Comparison of ENCODE assay signal across 18 cellular contexts in the genomic region with DNA sequence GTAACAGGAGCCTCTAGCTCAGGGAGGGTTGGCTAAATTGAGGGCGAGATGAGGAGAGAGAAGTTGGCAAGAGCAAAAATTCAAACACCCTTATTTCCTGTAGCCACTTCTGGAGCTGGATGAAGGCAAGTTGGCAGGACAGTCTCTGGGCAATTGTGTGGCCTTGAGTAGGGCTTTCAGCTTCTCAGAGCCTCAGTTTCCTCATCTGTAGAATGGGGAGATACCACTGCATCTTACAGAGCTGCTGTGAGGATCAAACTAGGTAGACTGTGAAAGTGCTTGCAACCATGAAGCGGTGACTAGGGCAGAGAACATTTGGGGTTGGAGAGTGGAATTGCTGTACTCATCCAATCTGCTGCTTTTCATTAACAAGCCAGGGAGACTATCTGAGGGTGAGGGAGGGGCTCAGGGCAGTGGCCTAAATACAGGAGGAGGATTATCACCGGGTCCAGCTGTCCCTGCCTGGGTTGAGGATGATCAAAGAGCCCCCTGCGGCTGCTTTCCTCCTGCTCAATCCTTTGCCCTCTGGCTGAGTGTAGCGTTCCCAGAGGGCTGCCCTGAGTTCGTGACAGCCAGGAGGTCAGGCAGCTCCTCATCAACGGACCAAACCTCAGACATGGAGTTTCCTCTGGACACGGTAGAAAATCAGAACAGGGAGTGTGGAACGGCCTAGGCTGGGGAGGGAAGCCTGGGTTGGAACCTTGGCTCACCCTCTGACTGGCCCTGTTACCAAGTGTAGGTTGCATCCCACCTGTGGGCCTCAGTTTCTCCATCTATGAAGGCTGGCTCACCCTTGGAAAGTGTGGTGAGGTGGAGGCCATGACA. TPM values are rescaled to one million over a fixed set of nuclear protein-coding genes. Genes with fewer than 3 reads are reported as not detected.
DNase-seq lines count a peak whose midpoint lies in the region; ATAC-seq and TF ChIP-seq lines count a peak whose summit lies in the region.
"Had no signal": no experiment of that assay in that cellular context is flagged by ENCODE, and none has a peak within 500 bp of the region (broad histone marks: within the 10 kb centered on the region; RNA-seq: fewer than 3 reads in every experiment).

No MANE protein-coding gene starts in this region.

- H2BK120ac ChIP-seq in neuronal stem cell (ENCODE audit: low read depth, low read length) = no peak overlapping the region

- H3K9me3 ChIP-seq in neuronal stem cell (replicated peaks in 1 of 2; ENCODE audit: control insufficient read depth in 2 of 2, insufficient read depth in 1 of 2, low read depth in 1 of 2, low read length in 2 of 2) (peaks cover 0 to 10% of the 10 kb centered on the region in 2 donors), upper lobe of right lung (no peaks in the 10 kb centered on the region)

- H3K4me1 ChIP-seq in neuronal stem cell (ENCODE audit: control insufficient read depth in 2 of 2, insufficient read depth in 1 of 2, low read depth in 1 of 2, low read length in 2 of 2) (peaks cover 28 to 31% of the 10 kb centered on the region in 2 donors), upper lobe of right lung (peaks cover 30% of the 10 kb centered on the region)

- H3K4me3 ChIP-seq in coronary artery (no peak overlapping the region), neuronal stem cell (ENCODE audit: low read length in 2 of 2) (no peak overlapping the region), upper lobe of right lung (no peak overlapping the region)

- peaks cover 0 to 51% (median 3%) of the 10 kb centered on the region in 3 experiments for H3K27me3 ChIP-seq in neuronal stem cell (ENCODE audit: control insufficient read depth in 3 of 3, insufficient read depth in 3 of 3, low read depth in 1 of 3, low read length in 3 of 3)
- H3K27me3 ChIP-seq in upper lobe of right lung = peaks cover 4% of the 10 kb centered on the region

- DNase-seq in activated effector memory CD4-positive, alpha-beta T cell treated with anti-CD3 and anti-CD28 coated beads, Interleukin-2, amount 50 U/mL, for 16 hours = peak; percentile 16
- no peak for DNase-seq in activated effector memory CD4-positive, alpha-beta T cell treated with Interleukin-2 at 50 U/mL for 16 hours
- DNase-seq in coronary artery (ENCODE audit: low spot score) (peak; percentile 50), neuronal stem cell (ENCODE audit: low spot score) (no peak), upper lobe of right lung (peak; percentile 26), NCI-H1417 treated with DMSO at 0.1 percent for 48 hours (lab: John Stamatoyannopoulos, UW) (no peak), DMS53 (lab: John Stamatoyannopoulos, UW) (no peak)
- DNase-seq: H7, NCI-H1105 treated with DMSO at 0.1 percent for 48 hours, NCI-H187, NCI-H226, NCI-H69, OCI-M1, RPMI8226, SIG-M5 had no signal

- H3K18ac ChIP-seq in neuronal stem cell (ENCODE audit: low read length) = no peak overlapping the region

- H2BK15ac ChIP-seq in neuronal stem cell (ENCODE audit: low read length) = no peak overlapping the region

- H3K27ac ChIP-seq in coronary artery (no peak overlapping the region), neuronal stem cell (replicated peaks; ENCODE audit: low read length) (no peak overlapping the region), upper lobe of right lung (no peak overlapping the region)
- H3K27ac ChIP-seq: C4-2B had no signal

- no peak overlapping the region for H2AFZ ChIP-seq in neuronal stem cell (ENCODE audit: low read length)

- H3K36me3 ChIP-seq in neuronal stem cell (replicated peaks in 1 of 2; ENCODE audit: control insufficient read depth in 2 of 2, insufficient read depth in 2 of 2, low read length in 2 of 2) (no peaks in the 10 kb centered on the region), upper lobe of right lung (no peaks in the 10 kb centered on the region)

- intact Hi-C loops in upper lobe of right lung (cut with DNase I) = no loop called here

- H2BK5ac ChIP-seq in neuronal stem cell (ENCODE audit: low read length) = no peak overlapping the region

- H3K4ac ChIP-seq in neuronal stem cell (ENCODE audit: low read length) = no peak overlapping the region

- no peak overlapping the region for H3K14ac ChIP-seq in neuronal stem cell (ENCODE audit: low read length)

- TF ChIP-seq CTCF in coronary artery (IDR thresholded peaks at IDR 0.05) (no peak), upper lobe of right lung (IDR thresholded peaks at IDR 0.05) (no peak)

- peak overlapping the region; percentile 12 for H2AK5ac ChIP-seq in neuronal stem cell (ENCODE audit: low read depth, low read length)

- ATAC-seq in upper lobe of right lung = no peak
- no peak for ATAC-seq in GM19328 (IDR thresholded peaks at IDR 0.05; ENCODE audit: unreplicated experiment)

- H3K79me1 ChIP-seq in neuronal stem cell (ENCODE audit: low read depth, low read length) = no peaks in the 10 kb centered on the region

- H3K4me2 ChIP-seq in neuronal stem cell (ENCODE audit: insufficient read depth, low read length, poor library complexity, severe bottlenecking) = no peak overlapping the region

- no peak overlapping the region for H4K91ac ChIP-seq in neuronal stem cell (ENCODE audit: low read depth, low read length, poor library complexity)

- WGBS in neuronal stem cell (ENCODE audit: extremely low coverage in 2 of 2, insufficient read length in 2 of 2, insufficient replicate concordance in 1 of 2), 2 donors = no CpG with 5 or more reads among the region's 9 CpGs

- no peak overlapping the region for H4K8ac ChIP-seq in neuronal stem cell (ENCODE audit: low read depth, low read length)

- no peak overlapping the region for H3K9ac ChIP-seq in neuronal stem cell (ENCODE audit: low read depth, low read length, poor library complexity)

- H2BK12ac ChIP-seq in neuronal stem cell (ENCODE audit: low read length) = no peak overlapping the region

- H3K23ac ChIP-seq in neuronal stem cell (ENCODE audit: low read depth, low read length, poor library complexity) = no peak overlapping the region

RNA-seq across cellular contexts. Expression of a gene that starts 23.7 kb away (rescaled TPM):
- polyA plus RNA-seq in neuronal stem cell (2013, experiment 1 of 2) = not detected
- polyA plus RNA-seq in neuronal stem cell (2013, experiment 2 of 2) = not detected
- total RNA-seq in upper lobe of right lung = not detected
- total RNA-seq: A673, H7 had no signal

Comparison
In these comparisons a context has a peak if more than half of its experiments do, and no peak if none do; other contexts are left out.
1. DNase-seq: peak in activated effector memory CD4-positive, alpha-beta T cell treated with anti-CD3 and anti-CD28 coated beads, Interleukin-2, amount 50 U/mL, for 16 hours (single experiment), coronary artery (single experiment) and upper lobe of right lung (single experiment); none in activated effector memory CD4-positive, alpha-beta T cell treated with Interleukin-2 at 50 U/mL for 16 hours (single experiment), neuronal stem cell (single experiment), NCI-H1417 treated with DMSO at 0.1 percent for 48 hours (single experiment) and DMS53 (single experiment).